Comparison of ENCODE assay signal across 9 cellular contexts in the genomic region with DNA sequence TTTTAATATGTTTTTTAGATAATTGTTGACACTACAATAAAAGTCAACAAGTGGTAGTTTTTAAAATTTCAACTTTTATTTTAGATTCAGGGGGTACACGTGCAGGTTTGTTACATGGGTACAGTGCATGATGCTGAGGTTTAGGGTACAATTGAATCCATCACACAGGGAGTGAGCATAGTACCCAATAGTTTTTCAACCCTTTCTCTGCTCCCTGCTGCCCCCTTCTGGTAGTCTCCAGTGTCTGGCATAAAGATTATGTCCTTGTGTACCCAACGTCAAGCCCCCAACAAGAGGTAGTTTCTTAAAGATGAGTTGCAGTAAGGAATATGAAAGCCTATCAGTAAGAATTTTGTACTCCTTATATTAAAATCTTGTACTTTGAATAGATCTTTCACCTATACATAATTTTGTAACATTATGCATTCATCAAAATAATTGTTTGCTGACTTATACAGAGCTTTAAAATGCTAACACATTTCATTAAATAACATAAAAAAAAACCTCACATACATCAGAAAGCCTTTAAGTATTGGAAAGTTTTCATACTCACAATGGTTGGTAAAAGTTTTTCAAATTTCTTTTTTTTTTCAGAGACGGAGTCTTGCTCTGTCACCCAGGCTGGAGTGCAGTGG. TPM values are rescaled to one million over a fixed set of nuclear protein-coding genes. Genes with fewer than 3 reads are reported as not detected.
DNase-seq lines count a peak whose midpoint lies in the region; ATAC-seq, FAIRE-seq and TF ChIP-seq lines count a peak whose summit lies in the region.
"Had no signal": no experiment of that assay in that cellular context is flagged by ENCODE, and none has a peak within 500 bp of the region (broad histone marks: within the 10 kb centered on the region; RNA-seq: fewer than 3 reads in every experiment).

No MANE protein-coding gene starts in this region.

- intact Hi-C loops in left lung (cut with DNase I), result no loop called here

- no peaks in the 10 kb centered on the region for H3K27me3 ChIP-seq in left lung

- peak; percentile 31 for FAIRE-seq in G401.6 (lab: Jason Lieb, UNC)
- FAIRE-seq: endometrium had no signal

- no peak overlapping the region for H3K27ac ChIP-seq in left lung

- H3K4me1 ChIP-seq in left lung, result no peaks in the 10 kb centered on the region

- peaks cover 11% of the 10 kb centered on the region for H3K27me3 Mint-ChIP-seq in brain

- no peak overlapping the region for H3K27ac Mint-ChIP-seq in brain

- TF ChIP-seq CTCF in brain (conservative IDR thresholded peaks at IDR 0.05), result peak; percentile 37 to 49
- peak; percentile 54 to 66 for TF ChIP-seq CTCF in left lung (IDR thresholded peaks at IDR 0.05)

- no peak overlapping the region for H3K4me3 Mint-ChIP-seq in brain

- no peaks in the 10 kb centered on the region for H3K4me1 Mint-ChIP-seq in brain

- DNase-seq in H4 (ENCODE audit: low spot score), result peak; percentile 42
- peak; percentile 43 for DNase-seq in NCI-H146 (lab: John Stamatoyannopoulos, UW)
- DNase-seq in UCSD-AML1 (lab: John Stamatoyannopoulos, UW; ENCODE audit: unreplicated experiment), result peak; percentile 43
- DNase-seq in left lung, result peak in 1 of 2 donors; percentile 51
- peak; percentile 47 for DNase-seq in stimulated activated CD8-positive, alpha-beta memory T cell treated with anti-CD3 and anti-CD28 coated beads, Interleukin-15, amount 100 ng/mL, for 24 hours (ENCODE audit: low read depth)
- DNase-seq in epidermal melanocyte (ENCODE audit: insufficient read length, low spot score), result no peak

- peaks cover 0 to 4% (median 0%) of the 10 kb centered on the region in 5 experiments for H3K9me3 Mint-ChIP-seq in brain

- no peaks in the 10 kb centered on the region for H3K9me3 ChIP-seq in left lung

- no peaks in the 10 kb centered on the region for H3K36me3 ChIP-seq in left lung

- H3K36me3 Mint-ChIP-seq in brain, result no peaks in the 10 kb centered on the region

- ATAC-seq in left lung, result peak; percentile 88

- no peak overlapping the region for H3K4me3 ChIP-seq in left lung

RNA-seq across cellular contexts. Expression of a gene that starts 5.4 kb away (rescaled TPM):
- total RNA-seq in H4 (2014; rRNA removed; shearing (Covaris generic)), result 10.8 and 11.3 TPM in 2 replicates
- polyA plus RNA-seq in brain (ENCODE audit: insufficient read depth, low read depth, low replicate concordance), result 23.5 TPM
- total RNA-seq in left lung, result 10 to 100 TPM; 48.2 to 58.7 TPM

RNA-seq across cellular contexts. Expression of a gene that starts 11.7 kb away (rescaled TPM):
- total RNA-seq in H4 (2014; rRNA removed; shearing (Covaris generic)), result 7.6 and 7.9 TPM in 2 replicates
- polyA plus RNA-seq in brain (ENCODE audit: insufficient read depth, low read depth, low replicate concordance), result 4.1 TPM
- 1 to 10 TPM; 7.1 to 7.5 TPM for total RNA-seq in left lung
